Comparison of ENCODE assay signal across 8 cellular contexts in the genomic region with DNA sequence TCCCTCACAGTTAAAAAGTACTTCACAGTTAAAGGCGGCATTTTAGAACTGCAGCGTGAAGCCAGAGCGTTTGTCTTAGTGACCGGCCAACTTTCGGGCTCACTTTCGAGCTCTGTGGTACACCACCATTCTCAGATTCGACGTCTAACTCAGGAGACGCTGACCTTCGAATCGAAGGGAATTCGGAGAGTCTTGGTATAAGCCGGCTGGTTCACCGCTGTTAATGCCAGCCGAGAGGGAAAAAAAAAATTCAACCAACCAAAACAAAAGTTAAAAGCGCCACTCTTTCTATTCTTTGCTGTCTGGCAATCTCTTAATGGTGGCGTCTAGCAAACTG. TPM values are rescaled to one million over a fixed set of nuclear protein-coding genes. Genes with fewer than 3 reads are reported as not detected.
DNase-seq lines count a peak whose midpoint lies in the region; ATAC-seq and TF ChIP-seq lines count a peak whose summit lies in the region.

No MANE protein-coding gene starts in this region.

- no peak for TF ChIP-seq POLR2A in sigmoid colon (IDR thresholded peaks at IDR 0.05)

- TF ChIP-seq EP300 in sigmoid colon (IDR thresholded peaks at IDR 0.05), result no peak

- no peaks in the 10 kb centered on the region for H3K9me3 ChIP-seq in SU-DHL-6 (ENCODE audit: insufficient read depth, low read length)
- H3K9me3 ChIP-seq in sigmoid colon, result no peaks in the 10 kb centered on the region

- H3K79me2 ChIP-seq in SU-DHL-6 (ENCODE audit: insufficient read depth, low read length), result no peaks in the 10 kb centered on the region

- H3K4me3 ChIP-seq in SU-DHL-6 (ENCODE audit: insufficient read depth, low read length, poor library complexity, severe bottlenecking) (peak overlapping the region; percentile 56), sigmoid colon (peak overlapping the region; percentile 87 to 99 (median 97))

- H3K27me3 ChIP-seq in SU-DHL-6 (ENCODE audit: low read length) (no peaks in the 10 kb centered on the region), sigmoid colon (no peaks in the 10 kb centered on the region)

- peak overlapping the region; percentile 83 for H3K4me3 Mint-ChIP-seq in activated CD8-positive, alpha-beta memory T cell treated with anti-CD3 and anti-CD28 coated beads, Interleukin-2, amount 10 ng/mL, durations not matched to agents 7 days and 5 days

- no peak for DNase-seq in activated CD8-positive, alpha-beta memory T cell treated with anti-CD3 and anti-CD28 coated beads, Interleukin-2, amount 10 ng/mL, durations not matched to agents 7 days and 5 days
- no peak for DNase-seq in activated CD8-positive, alpha-beta memory T cell treated with anti-CD3 and anti-CD28 coated beads for 24 hours
- DNase-seq in germinal center (ENCODE audit: low spot score), result peak; percentile 10
- DNase-seq in sigmoid colon, result no peak
- no peak for DNase-seq in pons (ENCODE audit: low spot score)
- no peak for DNase-seq in NCI-H2196 (lab: John Stamatoyannopoulos, UW; ENCODE audit: unreplicated experiment)

- peaks cover 3% of the 10 kb centered on the region for H3K36me3 Mint-ChIP-seq in activated CD8-positive, alpha-beta memory T cell treated with anti-CD3 and anti-CD28 coated beads, Interleukin-2, amount 10 ng/mL, durations not matched to agents 7 days and 5 days

- H3K4me2 ChIP-seq in SU-DHL-6 (ENCODE audit: low read depth, low read length, poor library complexity, severe bottlenecking), result peak overlapping the region; percentile 95

- H3K27me3 Mint-ChIP-seq in activated CD8-positive, alpha-beta memory T cell treated with anti-CD3 and anti-CD28 coated beads, Interleukin-2, amount 10 ng/mL, durations not matched to agents 7 days and 5 days, result peaks cover 8% of the 10 kb centered on the region

- peak overlapping the region; percentile 64 for H3K9ac ChIP-seq in SU-DHL-6 (ENCODE audit: low read length)

- peaks cover 12% of the 10 kb centered on the region; the same call in 1 of the 2 replicates for H3F3A ChIP-seq in SU-DHL-6 (ENCODE audit: insufficient read depth)

- H3K4me1 ChIP-seq in sigmoid colon, result peaks cover 0 to 31% (median 20%) of the 10 kb centered on the region in 4 donors

- H3K27ac ChIP-seq in SU-DHL-6 (ENCODE audit: low read depth, low read length) (no peak overlapping the region), sigmoid colon (peak overlapping the region; percentile 91 to 97 (median 96))

- CTCF ChIA-PET in activated CD8-positive, alpha-beta memory T cell treated with anti-CD3 and anti-CD28 coated beads, Interleukin-2, amount 10 ng/mL, durations not matched to agents 7 days and 5 days (lab: Charles Lee), result interaction anchor here (1.2 to 1.7 kb wide), 2 partner anchors 12 to 578 kb away, joined by 3 to 4 read pairs; a partner anchor contains a TSS

- H3K36me3 ChIP-seq in SU-DHL-6 (ENCODE audit: low read length), result no peaks in the 10 kb centered on the region
- no peaks in the 10 kb centered on the region for H3K36me3 ChIP-seq in sigmoid colon

- H3K4me1 Mint-ChIP-seq in activated CD8-positive, alpha-beta memory T cell treated with anti-CD3 and anti-CD28 coated beads, Interleukin-2, amount 10 ng/mL, durations not matched to agents 7 days and 5 days, result peaks cover 29% of the 10 kb centered on the region

- no peaks in the 10 kb centered on the region for H3K9me3 Mint-ChIP-seq in activated CD8-positive, alpha-beta memory T cell treated with anti-CD3 and anti-CD28 coated beads, Interleukin-2, amount 10 ng/mL, durations not matched to agents 7 days and 5 days (ENCODE audit: low read depth)

- H2AFZ ChIP-seq in SU-DHL-6 (ENCODE audit: low read depth, low read length, severe bottlenecking), result peak overlapping the region; percentile 99

- peak; percentile 6 for ATAC-seq in activated CD8-positive, alpha-beta memory T cell treated with anti-CD3 and anti-CD28 coated beads, Interleukin-2, amount 10 ng/mL, durations not matched to agents 7 days and 5 days
- peak; percentile 44 for ATAC-seq in HG02840 (IDR thresholded peaks at IDR 0.05; ENCODE audit: low FRiP score, unreplicated experiment)

- TF ChIP-seq CTCF in SU-DHL-6 (IDR thresholded peaks at IDR 0.05; ENCODE audit: insufficient read depth, low read length, poor library complexity, severe bottlenecking) (no peak), sigmoid colon (IDR thresholded peaks at IDR 0.05) (no peak)

- H3K27ac Mint-ChIP-seq in activated CD8-positive, alpha-beta memory T cell treated with anti-CD3 and anti-CD28 coated beads, Interleukin-2, amount 10 ng/mL, durations not matched to agents 7 days and 5 days, result peak overlapping the region; percentile 71

- no peaks in the 10 kb centered on the region for H4K20me1 ChIP-seq in SU-DHL-6 (ENCODE audit: low read depth, low read length)

- intact Hi-C loops in sigmoid colon (cut with DNase I), result loop anchor here (2.0 to 5.0 kb wide), 3 partner anchors 70 to 247 kb away; a partner anchor contains a TSS

- H3K9me2 ChIP-seq in SU-DHL-6 (replicated peaks; ENCODE audit: insufficient read depth, low read length), result no peaks in the 10 kb centered on the region

- 0 to 1% methylated on average over 17 of the region's 17 CpGs for WGBS in sigmoid colon, 2 donors

RNA-seq across cellular contexts. Expression of a gene that starts 0.5 kb away (rescaled TPM):
- 1 to 10 TPM; 1.8 to 4.2 TPM for total RNA-seq in activated CD8-positive, alpha-beta memory T cell treated with anti-CD3 and anti-CD28 coated beads, Interleukin-2, amount 10 ng/mL, durations not matched to agents 7 days and 5 days
- total RNA-seq in sigmoid colon, result 10 to 100 TPM in 3 of 4 donors, 1 to 10 TPM in 1; 8.2 to 21.0 (median 10.6) TPM
- 10 to 100 TPM in 2 of 3 donors, 1 to 10 TPM in 1; 7.3 to 28.2 (median 22.7) TPM for polyA plus RNA-seq in sigmoid colon
